ENCODE assay signal across 8 cellular contexts in the genomic region with DNA sequence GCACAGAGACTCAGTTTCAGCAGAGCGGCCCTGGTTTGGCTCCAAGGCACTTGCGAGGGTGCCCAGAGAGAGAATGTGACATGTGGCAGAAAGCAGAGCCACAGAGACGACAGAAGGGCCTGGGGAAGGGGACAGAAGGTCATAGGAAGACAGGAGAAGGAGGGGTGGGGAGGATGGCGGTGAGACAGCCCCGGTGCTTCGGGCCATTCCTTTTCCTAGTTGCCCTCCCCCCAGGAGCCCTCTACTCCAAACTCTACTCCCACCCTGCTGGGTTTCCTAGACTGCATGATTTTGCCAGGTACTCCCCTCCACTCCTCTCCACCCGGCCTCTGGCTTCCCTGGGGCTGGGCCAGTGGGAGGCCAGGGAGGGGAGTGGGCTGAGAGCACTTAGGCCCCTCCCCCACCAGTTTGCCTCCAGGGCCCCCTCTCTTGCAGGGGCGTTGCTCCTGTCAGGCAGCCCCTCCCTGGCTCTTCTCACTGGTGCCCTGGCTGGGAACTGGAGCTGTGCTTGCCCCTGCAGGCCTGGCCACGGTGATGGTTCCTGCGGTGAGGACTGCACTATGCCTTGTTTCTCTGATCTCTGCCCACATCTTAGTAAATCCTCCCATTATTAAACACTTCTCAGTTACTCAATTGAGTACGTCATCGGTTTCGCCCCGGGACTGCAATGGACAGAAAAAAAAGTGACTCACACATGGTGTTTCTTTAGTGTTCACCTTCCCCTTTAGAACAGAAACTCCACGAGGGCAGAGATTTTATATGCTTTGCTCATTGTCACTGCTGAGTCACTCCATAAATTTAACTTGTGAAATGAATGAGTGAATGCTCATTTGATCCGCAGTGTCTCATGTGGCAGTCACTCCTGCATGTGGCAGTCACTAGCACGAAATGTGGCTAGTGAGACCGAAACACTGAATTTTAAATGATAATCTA. TPM values are rescaled to one million over a fixed set of nuclear protein-coding genes. Genes with fewer than 3 reads are reported as not detected.
A peak's percentile ranks its signal among the peaks of the same experiment; 100 is the strongest.
DNase-seq lines count a peak whose midpoint lies in the region; ATAC-seq lines count a peak whose summit lies in the region.

No MANE protein-coding gene starts in this region.

- no peak for ATAC-seq in GM18909 (IDR thresholded peaks at IDR 0.05; ENCODE audit: poor library complexity, unreplicated experiment)

- H3K36me3 ChIP-seq in MG63, result no peaks in the 10 kb centered on the region

- H3K4me3 ChIP-seq in MG63, result no peak overlapping the region

- no peaks in the 10 kb centered on the region for H3K9me3 ChIP-seq in MG63

- DNase-seq in AML-193 (lab: John Stamatoyannopoulos, UW) (peak; percentile 20 to 43), MG63 (peak; percentile 61), amniotic epithelial cell (ENCODE audit: low read depth) (peak; percentile 99), iris pigment epithelial cell (ENCODE audit: low read depth) (peak; percentile 98), NCI-H748 treated with DMSO at 0.1 percent for 48 hours (lab: John Stamatoyannopoulos, UW) (no peak), GM19240 (ENCODE audit: insufficient read length, low spot score) (no peak)
- peak in 2 of 3 experiments; percentile 8 to 55 for DNase-seq in stimulated activated CD4-positive, alpha-beta T cell treated with anti-CD3 and anti-CD28 coated beads, TNF-alpha, amount 100 ng/mL, for 24 hours (ENCODE audit: low read depth in 3 of 3)

- no peaks in the 10 kb centered on the region for H3K27me3 ChIP-seq in MG63

RNA-seq across cellular contexts. Expression of a gene that starts 58.7 kb away (rescaled TPM):
- 64.7 and 68.4 TPM in 2 replicates for total RNA-seq in MG63 (2014; rRNA removed; shearing (Covaris generic); ENCODE audit: low replicate concordance)

Comparison
In these comparisons a context has a peak if more than half of its experiments do, and no peak if none do; other contexts are left out.
1. DNase-seq: peak in AML-193 (2 of 2), MG63 (single experiment), amniotic epithelial cell (single experiment), iris pigment epithelial cell (single experiment) and stimulated activated CD4-positive, alpha-beta T cell treated with anti-CD3 and anti-CD28 coated beads, TNF-alpha, amount 100 ng/mL, for 24 hours (2 of 3); none in NCI-H748 treated with DMSO at 0.1 percent for 48 hours (single experiment) and GM19240 (single experiment).